Comparison of ENCODE assay signal across 8 cellular contexts in the genomic region with DNA sequence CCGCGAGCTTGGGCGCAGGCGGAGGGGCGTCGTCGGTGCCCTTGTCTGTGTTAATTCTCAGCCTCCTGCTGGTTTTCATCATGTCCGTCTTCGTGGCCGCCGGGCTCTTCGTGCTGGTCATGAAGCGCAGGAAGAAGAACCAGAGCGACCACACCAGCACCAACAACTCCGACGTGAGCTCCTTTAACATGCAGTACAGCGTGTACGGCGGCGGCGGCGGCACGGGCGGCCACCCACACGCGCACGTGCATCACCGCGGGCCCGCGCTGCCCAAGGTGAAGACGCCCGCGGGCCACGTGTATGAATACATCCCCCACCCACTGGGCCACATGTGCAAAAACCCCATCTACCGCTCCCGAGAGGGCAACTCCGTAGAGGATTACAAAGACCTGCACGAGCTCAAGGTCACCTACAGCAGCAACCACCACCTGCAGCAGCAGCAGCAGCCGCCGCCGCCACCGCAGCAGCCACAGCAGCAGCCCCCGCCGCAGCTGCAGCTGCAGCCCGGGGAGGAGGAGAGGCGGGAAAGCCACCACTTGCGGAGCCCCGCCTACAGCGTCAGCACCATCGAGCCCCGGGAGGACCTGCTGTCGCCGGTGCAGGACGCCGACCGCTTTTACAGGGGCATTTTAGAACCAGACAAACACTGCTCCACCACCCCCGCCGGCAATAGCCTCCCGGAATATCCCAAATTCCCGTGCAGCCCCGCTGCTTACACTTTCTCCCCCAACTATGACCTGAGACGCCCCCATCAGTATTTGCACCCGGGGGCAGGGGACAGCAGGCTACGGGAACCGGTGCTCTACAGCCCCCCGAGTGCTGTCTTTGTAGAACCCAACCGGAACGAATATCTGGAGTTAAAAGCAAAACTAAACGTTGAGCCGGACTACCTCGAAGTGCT. TPM values are rescaled to one million over a fixed set of nuclear protein-coding genes. Genes with fewer than 3 reads are reported as not detected.
DNase-seq lines count a peak whose midpoint lies in the region; ATAC-seq, FAIRE-seq and TF ChIP-seq lines count a peak whose summit lies in the region.

No MANE protein-coding gene starts in this region.

- H3K4me1 ChIP-seq in endothelial cell of umbilical vein (ENCODE audit: control insufficient read depth, extremely low read depth, insufficient read depth, low read length) = peaks cover 5% of the 10 kb centered on the region

- H3K36me3 ChIP-seq in endothelial cell of umbilical vein (ENCODE audit: control insufficient read depth in 2 of 2, extremely low read depth in 1 of 2, insufficient read depth in 2 of 2, low read length in 2 of 2) = no peaks in the 10 kb centered on the region

- TF ChIP-seq POLR2A in endothelial cell of umbilical vein (IDR thresholded peaks at IDR 0.05; ENCODE audit: low read depth, low read length) = no peak

- H3K4me2 ChIP-seq in endothelial cell of umbilical vein (ENCODE audit: insufficient read depth, low read length) = peak overlapping the region; percentile 90

- CTCF ChIA-PET in endothelial cell of umbilical vein (lab: Charles Lee) = no interaction called here

- dilution Hi-C loops in endothelial cell of umbilical vein (cut with MboI; ENCODE audit: extremely low pct_ligation_motif_present, low sequenced_read_pairs) = no loop called here

- H3K4me1 Mint-ChIP-seq in T-helper 1 cell treated with Interleukin-12 subunit alpha and Interleukin-12 subunit beta and Interleukin-4 antibody, amounts not matched to agents 30 μg/mL and 1 μg/mL, for 36 hours (ENCODE audit: low read depth) = peaks cover 8% of the 10 kb centered on the region
- peaks cover 38% of the 10 kb centered on the region for H3K4me1 Mint-ChIP-seq in neural crest cell

- no peaks in the 10 kb centered on the region for H3K79me2 ChIP-seq in endothelial cell of umbilical vein (ENCODE audit: control insufficient read depth, insufficient read depth, low read length)

- no peak for FAIRE-seq in endothelial cell of umbilical vein (lab: Jason Lieb, UNC)

- H3K9me3 Mint-ChIP-seq in T-helper 1 cell treated with Interleukin-12 subunit alpha and Interleukin-12 subunit beta and Interleukin-4 antibody, amounts not matched to agents 30 μg/mL and 1 μg/mL, for 36 hours = no peaks in the 10 kb centered on the region
- H3K9me3 Mint-ChIP-seq in neural crest cell = no peaks in the 10 kb centered on the region

- no peaks in the 10 kb centered on the region for H3K36me3 Mint-ChIP-seq in T-helper 1 cell treated with Interleukin-12 subunit alpha and Interleukin-12 subunit beta and Interleukin-4 antibody, amounts not matched to agents 30 μg/mL and 1 μg/mL, for 36 hours (ENCODE audit: low read depth)
- peaks cover 26% of the 10 kb centered on the region for H3K36me3 Mint-ChIP-seq in neural crest cell (ENCODE audit: low read depth)

- H3K4me3 ChIP-seq in endothelial cell of umbilical vein (replicated peaks in 1 of 3; ENCODE audit: insufficient read depth in 1 of 3, low read depth in 1 of 3, low read length in 3 of 3) = peak overlapping the region; percentile 18 to 48 (median 22)

- H3K27me3 ChIP-seq in endothelial cell of umbilical vein (ENCODE audit: control insufficient read depth in 2 of 2, insufficient read depth in 2 of 2, low read length in 2 of 2) = peaks cover 25 to 56% of the 10 kb centered on the region in 2 experiments

- no peak for DNase-seq in activated CD4-positive, CD25-positive, alpha-beta regulatory T cell (lab: John Stamatoyannopoulos, UW)
- DNase-seq in endothelial cell of umbilical vein (ENCODE audit: low read depth, low spot score) = no peak
- DNase-seq in neural crest cell (ENCODE audit: low read depth, low spot score) = peak; percentile 41
- no peak for DNase-seq in GOT3 (lab: John Stamatoyannopoulos, UW)
- no peak for DNase-seq in HK-2 (ENCODE audit: unreplicated experiment)

- H3K9me3 ChIP-seq in endothelial cell of umbilical vein (replicated peaks; ENCODE audit: control insufficient read depth, insufficient read depth, low read length) = no peaks in the 10 kb centered on the region

- no peaks in the 10 kb centered on the region for H3K9me1 ChIP-seq in endothelial cell of umbilical vein (replicated peaks; ENCODE audit: control insufficient read depth, extremely low read depth, insufficient read depth, low read length)

- peak overlapping the region; percentile 29 for H2AFZ ChIP-seq in endothelial cell of umbilical vein (ENCODE audit: low read depth, low read length)

- H3K9ac ChIP-seq in endothelial cell of umbilical vein (replicated peaks; ENCODE audit: extremely low read depth, insufficient read depth, low read length) = no peak overlapping the region

- BruUV-seq in endothelial cell of umbilical vein (replicated peaks; lab: Mats Ljungman, UMichigan) = no TSS peak

- H3K4me3 Mint-ChIP-seq in T-helper 1 cell treated with Interleukin-12 subunit alpha and Interleukin-12 subunit beta and Interleukin-4 antibody, amounts not matched to agents 30 μg/mL and 1 μg/mL, for 36 hours = peak overlapping the region; percentile 61
- H3K4me3 Mint-ChIP-seq in neural crest cell = peak overlapping the region; percentile 83

- intact Hi-C loops in endothelial cell of umbilical vein (cut with micrococcal nuclease) = no loop called here

- no peak overlapping the region for H3K27ac ChIP-seq in endothelial cell of umbilical vein (ENCODE audit: insufficient read depth, low read depth, low read length)

- POLR2A ChIA-PET in endothelial cell of umbilical vein (lab: Charles Lee) = no interaction called here

- H3K27ac Mint-ChIP-seq in T-helper 1 cell treated with Interleukin-12 subunit alpha and Interleukin-12 subunit beta and Interleukin-4 antibody, amounts not matched to agents 30 μg/mL and 1 μg/mL, for 36 hours = no peak overlapping the region
- no peak overlapping the region for H3K27ac Mint-ChIP-seq in neural crest cell (ENCODE audit: unreplicated experiment)

- peak; percentile 7 to 56 for ATAC-seq in activated CD4-positive, CD25-positive, alpha-beta regulatory T cell treated with anti-CD3 and anti-CD28 coated beads, Interleukin-2, amount 50 U/mL, for 24 hours
- no peak for ATAC-seq in HG03378 (IDR thresholded peaks at IDR 0.05; ENCODE audit: unreplicated experiment)

- TF ChIP-seq CTCF in endothelial cell of umbilical vein (IDR thresholded peaks at IDR 0.05; ENCODE audit: extremely low read depth in 1 of 2, insufficient read depth in 1 of 2, low read depth in 1 of 2, low read length in 2 of 2) = no peak
- TF ChIP-seq CTCF in neural crest cell (conservative IDR thresholded peaks at IDR 0.05) = no peak

- peaks cover 47% of the 10 kb centered on the region for H3K27me3 Mint-ChIP-seq in T-helper 1 cell treated with Interleukin-12 subunit alpha and Interleukin-12 subunit beta and Interleukin-4 antibody, amounts not matched to agents 30 μg/mL and 1 μg/mL, for 36 hours (ENCODE audit: low read depth)
- peaks cover 62% of the 10 kb centered on the region for H3K27me3 Mint-ChIP-seq in neural crest cell (ENCODE audit: low read depth)

- H4K20me1 ChIP-seq in endothelial cell of umbilical vein (replicated peaks; ENCODE audit: control insufficient read depth, extremely low read depth, insufficient read depth, low read length) = no peaks in the 10 kb centered on the region

TF ChIP-seq in endothelial cell of umbilical vein, 7 proteins besides CTCF, POLR2A, EP300 and RAD21:
- TF ChIP-seq JUN (IDR thresholded peaks at IDR 0.05; ENCODE audit: borderline replicate concordance, insufficient read depth, insufficient read length, low read depth) (no peak), MYC (IDR thresholded peaks at IDR 0.05; ENCODE audit: low read depth, low read length) (no peak), EZH2 (IDR thresholded peaks at IDR 0.05; ENCODE audit: borderline replicate concordance, low read depth, low read length, severe bottlenecking) (peak; percentile 35), FOS (IDR thresholded peaks at IDR 0.05; ENCODE audit: borderline replicate concordance, insufficient read depth, low read length) (no peak)
- TF ChIP-seq, protein P1, sequence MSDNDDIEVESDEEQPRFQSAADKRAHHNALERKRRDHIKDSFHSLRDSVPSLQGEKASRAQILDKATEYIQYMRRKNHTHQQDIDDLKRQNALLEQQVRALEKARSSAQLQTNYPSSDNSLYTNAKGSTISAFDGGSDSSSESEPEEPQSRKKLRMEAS (IDR thresholded peaks at IDR 0.05; ENCODE audit: insufficient read depth, insufficient read length) = no peak

RNA-seq across cellular contexts. Expression of a gene that starts 6.4 kb away (rescaled TPM):
- 0.04 and 0.09 TPM in 2 replicates for total RNA-seq in endothelial cell of umbilical vein
- under 0.01 and 0.01 TPM in 2 replicates for polyA plus RNA-seq in endothelial cell of umbilical vein
- under 0.01 TPM in 2 replicates for polyA plus RNA-seq in endothelial cell of umbilical vein (2011; cell fraction: cytosol; rRNA removed)
- polyA plus RNA-seq in endothelial cell of umbilical vein (2011; cell fraction: nucleus; rRNA removed) = 0.01 TPM in 2 replicates
- not detected in 2 replicates for polyA plus RNA-seq in endothelial cell of umbilical vein (2012)
- 0.02 and 0.05 TPM in 2 replicates for polyA minus RNA-seq in endothelial cell of umbilical vein
- polyA minus RNA-seq in endothelial cell of umbilical vein (2011; cell fraction: cytosol; rRNA and poly(A)+ RNA removed) = 0.10 TPM
- polyA minus RNA-seq in endothelial cell of umbilical vein (2011; cell fraction: nucleus; rRNA and poly(A)+ RNA removed) = not detected in 2 replicates
- 5.3 and 5.4 TPM in 2 replicates for total RNA-seq in neural crest cell
